Comparison of ENCODE assay signal across 23 cellular contexts in the genomic region with DNA sequence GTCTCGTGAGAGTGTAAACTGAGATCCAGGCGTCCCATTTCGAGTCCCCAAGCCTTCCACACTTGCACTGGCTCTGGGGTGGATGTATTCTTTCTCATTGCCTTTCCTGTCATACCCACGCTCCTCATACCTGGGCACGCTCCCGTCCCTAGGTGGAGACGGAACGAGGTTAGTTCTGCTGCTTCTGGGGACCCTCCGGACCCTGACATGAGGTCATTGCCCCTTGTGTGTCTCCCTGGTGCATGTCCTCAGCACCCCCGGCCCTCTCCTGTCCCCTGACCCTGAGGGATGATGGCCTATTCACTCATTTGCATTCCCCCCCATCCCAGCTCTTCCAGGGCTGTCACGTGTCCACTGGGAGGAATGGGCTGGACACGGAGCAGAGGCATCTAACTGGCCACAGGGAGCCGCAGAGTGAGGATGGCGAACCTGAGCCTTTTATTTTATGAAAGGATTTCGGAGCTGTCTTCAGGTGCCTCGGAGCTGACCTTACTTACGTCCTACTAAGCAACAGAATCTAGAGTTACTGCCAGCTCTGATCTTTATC.
"Had no signal": no experiment of that assay in that cellular context is flagged by ENCODE, and none has a peak within 500 bp of the region (broad histone marks: within the 10 kb centered on the region; RNA-seq: fewer than 3 reads in every experiment).

No MANE protein-coding gene starts in this region.

- H3K9me3 Mint-ChIP-seq: activated naive CD8-positive, alpha-beta T cell treated with anti-CD3 and anti-CD28 coated beads for 36 hours; activated T-cell treated with anti-CD3 and anti-CD28 coated beads, Interleukin-2, amount 50 U/mL, for 4 hours; activated T-helper 2 cell treated with anti-CD3 and anti-CD28 coated beads, Interferon-gamma antibody, Interleukin-2, Interleukin-4, amounts not matched to agents 10 μg/mL and 5 μg/mL and 100 μg/mL, durations not matched to agents 14 hours and 24 hours and 36 hours; central memory CD8-positive, alpha-beta T cell; naive B cell; T-helper 2 cell treated with Interferon-gamma antibody and Interleukin-4, amounts not matched to agents 5 μg/mL and 100 μg/mL, for 36 hours had no signal

- H3K4me1 ChIP-seq: gastroesophageal sphincter, tibial artery had no signal

- H3K27ac Mint-ChIP-seq: activated naive CD8-positive, alpha-beta T cell treated with anti-CD3 and anti-CD28 coated beads for 36 hours; activated T-helper 2 cell treated with anti-CD3 and anti-CD28 coated beads, Interferon-gamma antibody, Interleukin-2, Interleukin-4, amounts not matched to agents 10 μg/mL and 5 μg/mL and 100 μg/mL, durations not matched to agents 14 hours and 24 hours and 36 hours; T-helper 2 cell treated with Interferon-gamma antibody and Interleukin-4, amounts not matched to agents 5 μg/mL and 100 μg/mL, for 36 hours had no signal

- H3K27me3 ChIP-seq: gastroesophageal sphincter, tibial artery had no signal

- H3K27ac ChIP-seq: coronary artery, epithelial cell of prostate, gastroesophageal sphincter, tibial artery, WERI-Rb-1 had no signal

- H3K4me3 Mint-ChIP-seq: activated naive CD8-positive, alpha-beta T cell treated with anti-CD3 and anti-CD28 coated beads for 36 hours; activated T-cell treated with anti-CD3 and anti-CD28 coated beads, Interleukin-2, amount 50 U/mL, for 4 hours; central memory CD8-positive, alpha-beta T cell; stimulated activated naive CD8-positive, alpha-beta T cell treated with anti-CD3 and anti-CD28 coated beads, Interleukin-15, amount 100 ng/mL, for 72 hours; T-helper 2 cell treated with Interferon-gamma antibody and Interleukin-4, amounts not matched to agents 5 μg/mL and 100 μg/mL, for 36 hours had no signal

- H3K4me3 ChIP-seq: coronary artery, gastroesophageal sphincter, tibial artery had no signal

- H3K36me3 ChIP-seq: WERI-Rb-1 had no signal

- H3K27me3 Mint-ChIP-seq: activated naive CD8-positive, alpha-beta T cell treated with anti-CD3 and anti-CD28 coated beads for 36 hours; central memory CD8-positive, alpha-beta T cell; naive B cell; progenitor cell of endocrine pancreas; stimulated activated naive CD8-positive, alpha-beta T cell treated with anti-CD3 and anti-CD28 coated beads, Interleukin-15, amount 100 ng/mL, for 72 hours had no signal

- ATAC-seq: activated T-cell treated with anti-CD3 and anti-CD28 coated beads, Interleukin-2, amount 50 U/mL, for 4 hours; gastroesophageal sphincter; left ventricle myocardium superior; stimulated activated naive CD8-positive, alpha-beta T cell treated with anti-CD3 and anti-CD28 coated beads, Interleukin-15, amount 100 ng/mL, for 72 hours had no signal

- DNase-seq: activated CD4-positive, alpha-beta T cell treated with anti-CD3 and anti-CD28 coated beads, Interleukin-2, amount 50 U/mL, for 4 hours; activated CD8-positive, alpha-beta memory T cell treated with anti-CD3 and anti-CD28 coated beads for 24 hours; activated CD8-positive, alpha-beta memory T cell treated with anti-CD3 and anti-CD28 coated beads, Interleukin-2, amount 50 U/mL, for 4 hours; activated naive CD4-positive, alpha-beta T cell; activated naive CD8-positive, alpha-beta T cell treated with anti-CD3 and anti-CD28 coated beads for 36 hours; activated T-cell treated with anti-CD3 and anti-CD28 coated beads, Interleukin-2, amount 50 U/mL, for 4 hours; hypothalamus; left ventricle myocardium superior; mammary epithelial cell; naive B cell; occipital lobe; retina; stimulated activated CD4-positive, alpha-beta T cell treated with anti-CD3 and anti-CD28 coated beads, Interleukin-4, amount 100 ng/mL, for 4 hours; stimulated activated naive CD8-positive, alpha-beta T cell treated with anti-CD3 and anti-CD28 coated beads, Interleukin-15, amount 100 ng/mL, for 72 hours; WERI-Rb-1 had no signal
